In genomic region chr17:63600569-63601438, GRCh38 we compare ENCODE assay signal across 8 cellular contexts. TPM values are rescaled to one million over a fixed set of nuclear protein-coding genes. Genes with fewer than 3 reads are reported as not detected.
DNase-seq lines count a peak whose midpoint lies in the region; TF ChIP-seq lines count a peak whose summit lies in the region.

TSS of gene TACO1 (plus strand) at chr17:63600895. CDS start at chr17:63601084, 189 bp downstream.

- H3K9me3 Mint-ChIP-seq in nephron = no peaks in the 10 kb centered on the region

- peaks cover 13% of the 10 kb centered on the region for H3K36me3 Mint-ChIP-seq in nephron (ENCODE audit: low read depth)

- H3K4me3 Mint-ChIP-seq in nephron = peak within 1 kb of the TSS; percentile 94 to 99 (median 99)

- no peaks in the 10 kb centered on the region for H3K27me3 Mint-ChIP-seq in nephron (ENCODE audit: low read depth)

- DNase-seq in EH (ENCODE audit: low read depth) = peak; percentile 82
- peak; percentile 76 for DNase-seq in H4 (ENCODE audit: low spot score)
- peak; percentile 79 for DNase-seq in M059J (ENCODE audit: low read depth)
- peak; percentile 73 to 76 for DNase-seq in SHP77 (lab: John Stamatoyannopoulos, UW)
- peak; percentile 62 for DNase-seq in activated T-helper 9 cell treated with anti-CD3 and anti-CD28 coated beads, Interleukin-2, amount 50 U/mL, for 16 hours (ENCODE audit: low read depth)
- DNase-seq in fibroblast of the conjunctiva (ENCODE audit: low read depth) = peak; percentile 60
- DNase-seq in stimulated activated naive CD4-positive, alpha-beta T cell treated with Interleukin-2 at 50 U/mL for 16 hours (lab: John Stamatoyannopoulos, UW) = peak; percentile 68

- TF ChIP-seq CTCF in nephron (IDR thresholded peaks at IDR 0.05; ENCODE audit: unreplicated experiment in 3 of 3) = no peak

- H3K27ac Mint-ChIP-seq in nephron = peak within 1 kb of the TSS; percentile 89 to 96 (median 94)

- peaks cover 17% of the 10 kb centered on the region for H3K4me1 Mint-ChIP-seq in nephron

RNA-seq across cellular contexts. Expression of gene TACO1, which starts in this region (rescaled TPM):
- total RNA-seq in H4 (2014; rRNA removed; shearing (Covaris generic)) = 20.7 and 28.1 TPM in 2 replicates
- 19.6 and 26.7 TPM in 2 replicates for total RNA-seq in M059J (2014; rRNA removed; shearing (Covaris generic))

Comparison
In these comparisons a context has a peak if more than half of its experiments do, and no peak if none do; other contexts are left out.
1. Peak in every context shown above with its lines: DNase-seq.